34 cellular contexts compared by ENCODE assay signal in the genomic region with DNA sequence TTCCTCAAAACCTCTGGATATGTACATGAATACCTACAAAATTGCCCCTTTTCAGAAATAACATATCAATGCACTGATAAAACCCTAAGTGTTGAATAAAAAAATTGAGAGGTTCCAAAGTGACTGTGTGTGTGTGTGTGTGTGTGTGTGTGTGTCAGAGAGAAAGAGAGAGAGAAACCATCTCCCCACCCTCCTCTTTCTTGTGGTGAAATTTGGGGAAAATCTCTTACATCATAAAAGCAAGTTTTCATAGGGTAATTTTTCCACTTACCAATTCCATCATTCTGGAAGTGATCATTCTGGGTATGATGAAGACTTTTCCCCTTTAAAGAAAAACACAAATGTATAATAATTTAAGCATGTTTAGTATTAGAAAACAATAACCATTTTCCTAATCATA.
"Had no signal": no experiment of that assay in that cellular context is flagged by ENCODE, and none has a peak within 500 bp of the region (broad histone marks: within the 10 kb centered on the region; RNA-seq: fewer than 3 reads in every experiment).

No MANE protein-coding gene starts in this region.

- ATAC-seq: activated T-helper 17 cell treated with anti-CD3 and anti-CD28 coated beads, Interleukin-2, amount 50 U/mL, for 72 hours; body of pancreas; T-cell had no signal

- H3K27ac Mint-ChIP-seq: activated B cell treated with CpG ODN at 0.5 μM for 24 hours; activated CD4-positive, alpha-beta memory T cell treated with anti-CD3 and anti-CD28 coated beads for 36 hours; activated CD4-positive, alpha-beta T cell treated with anti-CD3 and anti-CD28 coated beads, Interleukin-2, amount 10 ng/mL, durations not matched to agents 24 days and 14 days; activated naive CD4-positive, alpha-beta T cell treated with anti-CD3 and anti-CD28 coated beads, Interleukin-2, amount 10 ng/mL, durations not matched to agents 7 days and 5 days; activated naive CD4-positive, alpha-beta T cell treated with anti-CD3 and anti-CD28 coated beads, Interleukin-2, amount 50 U/mL, for 72 hours; activated naive CD8-positive, alpha-beta T cell treated with anti-CD3 and anti-CD28 coated beads for 36 hours; activated T-helper 1 cell treated with anti-CD3 and anti-CD28 coated beads, Interleukin-12 subunit alpha, Interleukin-12 subunit beta, Interleukin-2, Interleukin-4 antibody, amounts not matched to agents 30 ng/mL and 10 ng/mL and 1 ng/mL, durations not matched to agents 14 hours and 24 hours and 36 hours; activated T-helper 17 cell treated with anti-CD3 and anti-CD28 coated beads, Interleukin-2, amount 50 U/mL, for 72 hours; T-cell; T-helper 2 cell treated with Interferon-gamma antibody and Interleukin-4, amounts not matched to agents 5 μg/mL and 100 μg/mL, for 36 hours had no signal

- H3K36me3 ChIP-seq: breast epithelium had no signal

- H3K27me3 Mint-ChIP-seq: activated B cell treated with CpG ODN at 0.5 μM for 24 hours; activated CD4-positive, alpha-beta memory T cell treated with anti-CD3 and anti-CD28 coated beads for 36 hours; activated CD4-positive, alpha-beta T cell treated with anti-CD3 and anti-CD28 coated beads, Interleukin-2, amount 10 ng/mL, durations not matched to agents 24 days and 14 days; activated naive CD4-positive, alpha-beta T cell treated with anti-CD3 and anti-CD28 coated beads, Interleukin-2, amount 10 ng/mL, durations not matched to agents 7 days and 5 days; activated naive CD8-positive, alpha-beta T cell treated with anti-CD3 and anti-CD28 coated beads for 36 hours; activated T-helper 17 cell treated with anti-CD3 and anti-CD28 coated beads, Interleukin-2, amount 50 U/mL, for 72 hours; central memory CD8-positive, alpha-beta T cell; T-cell had no signal

- H3K9me3 ChIP-seq: adrenal gland, body of pancreas, breast epithelium, colonic mucosa had no signal

- H3K27me3 ChIP-seq: adrenal gland, body of pancreas, brain microvascular endothelial cell, breast epithelium, colonic mucosa had no signal

- H3K9me3 Mint-ChIP-seq: activated B cell treated with CpG ODN at 0.5 μM for 24 hours; activated CD4-positive, alpha-beta memory T cell treated with anti-CD3 and anti-CD28 coated beads for 36 hours; activated CD4-positive, alpha-beta T cell treated with anti-CD3 and anti-CD28 coated beads, Interleukin-2, amount 10 ng/mL, durations not matched to agents 24 days and 14 days; activated naive CD4-positive, alpha-beta T cell treated with anti-CD3 and anti-CD28 coated beads, Interleukin-2, amount 10 ng/mL, durations not matched to agents 7 days and 5 days; activated naive CD4-positive, alpha-beta T cell treated with anti-CD3 and anti-CD28 coated beads, Interleukin-2, amount 50 U/mL, for 72 hours; activated T-helper 1 cell treated with anti-CD3 and anti-CD28 coated beads, Interleukin-12 subunit alpha, Interleukin-12 subunit beta, Interleukin-2, Interleukin-4 antibody, amounts not matched to agents 30 ng/mL and 10 ng/mL and 1 ng/mL, durations not matched to agents 14 hours and 24 hours and 36 hours; activated T-helper 17 cell treated with anti-CD3 and anti-CD28 coated beads, Interleukin-2, amount 50 U/mL, for 72 hours; central memory CD8-positive, alpha-beta T cell; T-cell; T-helper 2 cell treated with Interferon-gamma antibody and Interleukin-4, amounts not matched to agents 5 μg/mL and 100 μg/mL, for 36 hours had no signal

- DNase-seq: activated B cell treated with CpG ODN at 0.5 μM for 24 hours; activated CD4-positive, alpha-beta memory T cell treated with anti-CD3 and anti-CD28 coated beads for 36 hours; activated CD4-positive, alpha-beta T cell treated with anti-CD3 and anti-CD28 coated beads for 4 hours; activated CD4-positive, alpha-beta T cell treated with anti-CD3 and anti-CD28 coated beads, Interleukin-2, amount 10 ng/mL, durations not matched to agents 24 days and 14 days; activated CD4-positive, alpha-beta T cell treated with anti-CD3 and anti-CD28 coated beads, Interleukin-2, amount 50 U/mL, for 1 hour; activated CD4-positive, alpha-beta T cell treated with anti-CD3 and anti-CD28 coated beads, Interleukin-2, amount 50 U/mL, for 4 hours; activated CD4-positive, CD25-positive, alpha-beta regulatory T cell treated with anti-CD3 and anti-CD28 coated beads, Interleukin-2, amount 50 U/mL, for 72 hours; activated CD8-positive, alpha-beta memory T cell treated with anti-CD3 and anti-CD28 coated beads, Interleukin-2, amount 50 U/mL, for 4 hours; activated effector memory CD4-positive, alpha-beta T cell treated with anti-CD3 and anti-CD28 coated beads, Interleukin-2, amount 50 U/mL, for 16 hours; activated gamma-delta T cell treated with Interleukin-2 at 50 U/mL for 16 hours; activated naive CD4-positive, alpha-beta T cell; activated naive CD4-positive, alpha-beta T cell treated with anti-CD3 and anti-CD28 coated beads, Interleukin-2, amount 10 ng/mL, durations not matched to agents 7 days and 5 days; activated naive CD8-positive, alpha-beta T cell treated with anti-CD3 and anti-CD28 coated beads for 36 hours; activated T-cell treated with anti-CD3 and anti-CD28 coated beads for 4 hours; activated T-cell treated with anti-CD3 and anti-CD28 coated beads, Interleukin-2, amount 50 U/mL, for 1 hour; activated T-cell treated with anti-CD3 and anti-CD28 coated beads, Interleukin-2, amount 50 U/mL, for 48 hours; adrenal gland; amniotic stem cell; aorta; body of pancreas; brain microvascular endothelial cell; caudate nucleus; cerebellar nuclear complex; colonic mucosa; T-cell; T-helper 2 cell; T-helper 9 cell had no signal

- H3K4me3 Mint-ChIP-seq: activated B cell treated with CpG ODN at 0.5 μM for 24 hours; activated CD4-positive, alpha-beta memory T cell treated with anti-CD3 and anti-CD28 coated beads for 36 hours; activated CD4-positive, alpha-beta T cell treated with anti-CD3 and anti-CD28 coated beads, Interleukin-2, amount 10 ng/mL, durations not matched to agents 24 days and 14 days; activated naive CD4-positive, alpha-beta T cell treated with anti-CD3 and anti-CD28 coated beads, Interleukin-2, amount 10 ng/mL, durations not matched to agents 7 days and 5 days; activated naive CD8-positive, alpha-beta T cell treated with anti-CD3 and anti-CD28 coated beads for 36 hours; activated T-helper 1 cell treated with anti-CD3 and anti-CD28 coated beads, Interleukin-12 subunit alpha, Interleukin-12 subunit beta, Interleukin-2, Interleukin-4 antibody, amounts not matched to agents 30 ng/mL and 10 ng/mL and 1 ng/mL, durations not matched to agents 14 hours and 24 hours and 36 hours; activated T-helper 17 cell treated with anti-CD3 and anti-CD28 coated beads, Interleukin-2, amount 50 U/mL, for 72 hours; central memory CD8-positive, alpha-beta T cell; T-cell; T-helper 2 cell treated with Interferon-gamma antibody and Interleukin-4, amounts not matched to agents 5 μg/mL and 100 μg/mL, for 36 hours had no signal

- H3K4me1 Mint-ChIP-seq: activated T-helper 17 cell treated with anti-CD3 and anti-CD28 coated beads, Interleukin-2, amount 50 U/mL, for 72 hours had no signal

- H3K4me3 ChIP-seq: adrenal gland, body of pancreas, breast epithelium, colonic mucosa had no signal

- H3K4me1 ChIP-seq: breast epithelium, colonic mucosa had no signal

- H3K27ac ChIP-seq: adrenal gland, brain microvascular endothelial cell, breast epithelium, colonic mucosa, VCaP had no signal
